22 cellular contexts compared by ENCODE assay signal in genomic region chr12:111148005-111148404, GRCh38.
"Had no signal": no experiment of that assay in that cellular context is flagged by ENCODE, and none has a peak within 500 bp of the region (broad histone marks: within the 10 kb centered on the region; RNA-seq: fewer than 3 reads in every experiment).

No MANE protein-coding gene starts in this region.

- H3K4me2 ChIP-seq: hepatocyte had no signal

- H3K9me3 ChIP-seq: esophagus muscularis mucosa, gastroesophageal sphincter, heart left ventricle, left lung, lower lobe of right lung, mucosa of descending colon had no signal

- H3K79me2 ChIP-seq: hepatocyte had no signal

- H3K4me1 ChIP-seq: foreskin keratinocyte, heart left ventricle, left lung, lower lobe of right lung had no signal

- H3K4me3 ChIP-seq: coronary artery, dorsolateral prefrontal cortex, esophagus muscularis mucosa, gastroesophageal sphincter, heart left ventricle, hepatocyte, left lung, lower lobe of right lung, mucosa of descending colon had no signal

- DNase-seq: dermis blood vessel endothelial cell; dorsolateral prefrontal cortex; effector CD4-positive, alpha-beta T cell; effector memory CD4-positive, alpha-beta T cell; foreskin keratinocyte; heart left ventricle; hypothalamus; left cardiac atrium; left lung; left ventricle myocardium superior; lower lobe of right lung; mesenchymal stem cell; mucosa of descending colon had no signal

- H3K36me3 ChIP-seq: esophagus muscularis mucosa, gastroesophageal sphincter, heart left ventricle, left lung, lower lobe of right lung had no signal

- H3K27ac ChIP-seq: coronary artery, dorsolateral prefrontal cortex, esophagus muscularis mucosa, foreskin keratinocyte, gastroesophageal sphincter, heart left ventricle, hepatocyte, left lung, lower lobe of right lung had no signal

- H3K27me3 ChIP-seq: esophagus muscularis mucosa, hepatocyte had no signal

- FAIRE-seq: colon, endothelial cell of umbilical vein, frontal cortex, islet of Langerhans, keratinocyte had no signal

- H2AFZ ChIP-seq: hepatocyte had no signal
